8 cellular contexts compared by ENCODE assay signal in the genomic region with DNA sequence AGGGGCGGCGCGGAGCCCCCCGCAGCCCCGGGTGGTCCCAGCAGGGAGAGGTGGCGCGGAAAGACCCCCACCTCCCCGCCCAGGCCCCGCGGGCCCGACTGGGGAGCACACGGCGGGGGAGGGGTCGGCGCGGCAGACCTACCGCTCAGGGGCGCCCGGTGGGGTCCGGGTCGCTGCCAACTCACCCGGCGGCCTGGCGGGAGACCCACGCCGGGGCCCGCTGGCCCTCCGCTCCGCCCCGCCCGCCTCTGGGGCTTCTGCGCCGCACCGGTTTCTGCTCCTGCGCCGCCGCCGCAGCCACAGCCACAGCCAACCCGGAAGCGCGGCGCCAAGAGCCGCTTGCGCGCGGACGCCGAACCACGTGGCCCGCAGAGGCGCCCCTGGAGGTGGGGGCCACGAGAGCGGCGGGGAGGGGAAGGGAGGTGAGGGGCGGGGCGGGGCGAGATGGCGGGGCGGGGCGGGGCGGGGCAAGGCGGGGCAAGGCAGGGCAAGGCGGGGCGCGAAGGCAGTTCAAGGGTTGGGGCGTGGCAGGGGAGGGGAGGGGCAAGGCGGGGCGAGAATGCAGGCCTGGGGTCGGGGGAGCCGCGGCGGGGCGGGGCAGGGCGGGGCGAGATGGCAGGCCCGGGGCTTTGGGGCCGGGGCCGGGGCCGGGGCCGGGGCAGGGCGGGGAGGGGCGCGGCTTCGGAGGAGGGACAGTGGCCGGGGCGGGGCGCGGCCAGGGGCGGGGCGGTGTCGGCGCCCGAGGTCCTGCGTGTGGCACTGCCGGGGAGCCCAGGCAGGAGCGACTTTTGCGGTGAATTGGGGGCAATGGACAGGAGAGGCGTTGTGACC. TPM values are rescaled to one million over a fixed set of nuclear protein-coding genes. Genes with fewer than 3 reads are reported as not detected.
DNase-seq lines count a peak whose midpoint lies in the region; ATAC-seq, FAIRE-seq and TF ChIP-seq lines count a peak whose summit lies in the region.

A gene (minus strand): TSS at position 307 of the 831 bp plus-strand sequence. CDS start 1,193 bp downstream, outside the sequence.

- H3K9me1 ChIP-seq in endothelial cell of umbilical vein (replicated peaks; ENCODE audit: control insufficient read depth, extremely low read depth, insufficient read depth, low read length), result no peaks in the 10 kb centered on the region

- BruUV-seq in OCI-LY7 (replicated peaks; lab: Mats Ljungman, UMichigan) (no TSS peak), endothelial cell of umbilical vein (replicated peaks; lab: Mats Ljungman, UMichigan) (no TSS peak)

- H3K4me3 ChIP-seq in HUES64 (ENCODE audit: low read length) (peak within 1 kb of the TSS; percentile 90), OCI-LY7 (ENCODE audit: low read depth, low read length, poor library complexity, severe bottlenecking) (peak within 1 kb of the TSS; percentile 96), endothelial cell of umbilical vein (replicated peaks in 1 of 3; ENCODE audit: insufficient read depth in 1 of 3, low read depth in 1 of 3, low read length in 3 of 3) (peak within 1 kb of the TSS; percentile 55 to 95 (median 93)), mononuclear cell (ENCODE audit: low read length) (peak within 1 kb of the TSS; percentile 88)

- no peaks in the 10 kb centered on the region; the same call in 1 of the 2 replicates for H3K27me3 ChIP-seq in HUES64 (ENCODE audit: insufficient read depth, low read length)
- H3K27me3 ChIP-seq in endothelial cell of umbilical vein (ENCODE audit: control insufficient read depth in 2 of 2, insufficient read depth in 2 of 2, low read length in 2 of 2), result peaks cover 8 to 13% of the 10 kb centered on the region in 2 experiments
- no peaks in the 10 kb centered on the region for H3K27me3 ChIP-seq in mononuclear cell (ENCODE audit: insufficient read depth, low read length)

- no peaks in the 10 kb centered on the region for H3K9me3 ChIP-seq in HUES64 (ENCODE audit: insufficient read depth, low read depth, low read length)
- no peaks in the 10 kb centered on the region for H3K9me3 ChIP-seq in OCI-LY7 (ENCODE audit: low read length)
- H3K9me3 ChIP-seq in endothelial cell of umbilical vein (replicated peaks; ENCODE audit: control insufficient read depth, insufficient read depth, low read length), result no peaks in the 10 kb centered on the region
- no peaks in the 10 kb centered on the region for H3K9me3 ChIP-seq in mononuclear cell (ENCODE audit: low read depth, low read length)

- H3K4me2 ChIP-seq in OCI-LY7 (ENCODE audit: low read length) (peak within 1 kb of the TSS; percentile 94), endothelial cell of umbilical vein (ENCODE audit: insufficient read depth, low read length) (peak within 1 kb of the TSS; percentile 98)

- intact Hi-C loops in OCI-LY7 (cut with micrococcal nuclease; ENCODE audit: unreplicated experiment), result loop anchor here (1.0 to 2.0 kb wide), 3 partner anchors 29 to 101 kb away; a partner anchor contains a TSS
- intact Hi-C loops in endothelial cell of umbilical vein (cut with micrococcal nuclease), result loop anchor here (2.0 to 5.0 kb wide), 3 partner anchors 41 to 208 kb away; a partner anchor contains a TSS

- dilution Hi-C loops in endothelial cell of umbilical vein (cut with MboI; ENCODE audit: extremely low pct_ligation_motif_present, low sequenced_read_pairs), result no loop called here

- no peaks in the 10 kb centered on the region for H3K9me2 ChIP-seq in OCI-LY7 (ENCODE audit: insufficient read depth, low read length)

- POLR2A ChIA-PET in OCI-LY7 (lab: Charles Lee) (interaction anchor here (0.6 to 2.3 kb wide), 12 partner anchors 9 to 774 kb away, joined by 3 to 11 read pairs (median 3); a partner anchor contains a TSS), endothelial cell of umbilical vein (lab: Charles Lee) (interaction anchor here (0.7 to 0.9 kb wide), 2 partner anchors 26 to 1391 kb away, joined by 3 read pairs; a partner anchor contains a TSS)

- DNase-seq in DMS 273 treated with DMSO at 0.1 percent for 48 hours (lab: John Stamatoyannopoulos, UW), result peak; percentile 62
- DNase-seq in OCI-LY7 (ENCODE audit: low spot score), result peak; percentile 95
- DNase-seq in activated CD8-positive, alpha-beta memory T cell treated with anti-CD3 and anti-CD28 coated beads, Interleukin-2, amount 50 U/mL, for 48 hours, result peak; percentile 91
- peak; percentile 79 for DNase-seq in endothelial cell of umbilical vein (ENCODE audit: low read depth, low spot score)
- DNase-seq in stimulated activated CD8-positive, alpha-beta memory T cell treated with anti-CD3 and anti-CD28 coated beads, Interleukin-2, amount 100 ng/mL, for 1 hour (ENCODE audit: low read depth in 2 of 2), result peak; percentile 69 to 80

- H3K79me2 ChIP-seq in OCI-LY7 (ENCODE audit: insufficient read depth, low read depth, low read length) (peaks cover 48% of the 10 kb centered on the region), endothelial cell of umbilical vein (ENCODE audit: control insufficient read depth, insufficient read depth, low read length) (peaks cover 39% of the 10 kb centered on the region)

- H2AFZ ChIP-seq in OCI-LY7 (ENCODE audit: low read length), result peak within 1 kb of the TSS; percentile 77
- H2AFZ ChIP-seq in endothelial cell of umbilical vein (ENCODE audit: low read depth, low read length), result peak within 1 kb of the TSS; percentile 97

- no peak for TF ChIP-seq CTCF in OCI-LY7 (conservative IDR thresholded peaks at IDR 0.05; ENCODE audit: low read length)
- TF ChIP-seq CTCF in endothelial cell of umbilical vein (IDR thresholded peaks at IDR 0.05; ENCODE audit: extremely low read depth in 1 of 2, insufficient read depth in 1 of 2, low read depth in 1 of 2, low read length in 2 of 2), result no peak

- H3K36me3 ChIP-seq in HUES64 (ENCODE audit: insufficient read depth, low read length), result peaks cover 35% of the 10 kb centered on the region
- H3K36me3 ChIP-seq in OCI-LY7 (ENCODE audit: insufficient read depth, low read length), result peaks cover 39% of the 10 kb centered on the region
- H3K36me3 ChIP-seq in endothelial cell of umbilical vein (ENCODE audit: control insufficient read depth in 2 of 2, extremely low read depth in 1 of 2, insufficient read depth in 2 of 2, low read length in 2 of 2), result peaks cover 0 to 3% of the 10 kb centered on the region in 2 experiments

- CTCF ChIA-PET in OCI-LY7 (lab: Charles Lee; ENCODE audit: unreplicated experiment) (interaction anchor here (0.5 to 0.6 kb wide), 2 partner anchors 33 to 1229 kb away, joined by 3 read pairs; no protein-coding TSS in a partner anchor), endothelial cell of umbilical vein (lab: Charles Lee) (interaction anchor here (0.8 kb wide), 2 partner anchors 15 to 27 kb away, joined by 4 read pairs; a partner anchor contains a TSS)

- H3K4me1 ChIP-seq in HUES64 (ENCODE audit: insufficient read depth, low read length) (peaks cover 40% of the 10 kb centered on the region), OCI-LY7 (ENCODE audit: insufficient read depth, low read length, poor library complexity, severe bottlenecking) (peaks cover 49% of the 10 kb centered on the region), endothelial cell of umbilical vein (ENCODE audit: control insufficient read depth, extremely low read depth, insufficient read depth, low read length) (peaks cover 26% of the 10 kb centered on the region), mononuclear cell (ENCODE audit: insufficient read depth, low read length) (peaks cover 49% of the 10 kb centered on the region)

- H4K20me1 ChIP-seq in OCI-LY7 (ENCODE audit: insufficient read depth, low read length) (peaks cover 29% of the 10 kb centered on the region), endothelial cell of umbilical vein (replicated peaks; ENCODE audit: control insufficient read depth, extremely low read depth, insufficient read depth, low read length) (no peaks in the 10 kb centered on the region)

- WGBS in HUES64, result under 1% methylated on average over 74 of the region's 98 CpGs

- peak; percentile 24 for FAIRE-seq in endothelial cell of umbilical vein (lab: Jason Lieb, UNC)

- peak within 1 kb of the TSS; percentile 81 for H3K9ac ChIP-seq in HUES64 (ENCODE audit: low read depth, low read length)
- H3K9ac ChIP-seq in endothelial cell of umbilical vein (replicated peaks; ENCODE audit: extremely low read depth, insufficient read depth, low read length), result peak within 1 kb of the TSS; percentile 78

- peak within 1 kb of the TSS; percentile 68 for H3K27ac ChIP-seq in HUES64 (ENCODE audit: low read depth, low read length)
- peak within 1 kb of the TSS; percentile 51 for H3K27ac ChIP-seq in OCI-LY7 (ENCODE audit: low read depth, low read length, poor library complexity, severe bottlenecking)
- peak within 1 kb of the TSS; percentile 78 for H3K27ac ChIP-seq in endothelial cell of umbilical vein (ENCODE audit: insufficient read depth, low read depth, low read length)

- TF ChIP-seq POLR2A in endothelial cell of umbilical vein (IDR thresholded peaks at IDR 0.05; ENCODE audit: low read depth, low read length), result peak; percentile 70

- ATAC-seq in GM21515 (IDR thresholded peaks at IDR 0.05; ENCODE audit: unreplicated experiment), result peak; percentile 90

TF ChIP-seq in endothelial cell of umbilical vein, 7 proteins besides CTCF, POLR2A, EP300 and RAD21:
- TF ChIP-seq, protein P1, sequence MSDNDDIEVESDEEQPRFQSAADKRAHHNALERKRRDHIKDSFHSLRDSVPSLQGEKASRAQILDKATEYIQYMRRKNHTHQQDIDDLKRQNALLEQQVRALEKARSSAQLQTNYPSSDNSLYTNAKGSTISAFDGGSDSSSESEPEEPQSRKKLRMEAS (IDR thresholded peaks at IDR 0.05; ENCODE audit: insufficient read depth, insufficient read length), result peak; percentile 90
- TF ChIP-seq MYC (IDR thresholded peaks at IDR 0.05; ENCODE audit: low read depth, low read length) (peak; percentile 17), EZH2 (IDR thresholded peaks at IDR 0.05; ENCODE audit: borderline replicate concordance, low read depth, low read length, severe bottlenecking) (no peak), POLR2AphosphoS5 (IDR thresholded peaks at IDR 0.05; ENCODE audit: insufficient read depth, low read depth, low read length) (peak; percentile 90)

RNA-seq across cellular contexts. Expression of the gene that starts here (rescaled TPM):
- polyA plus RNA-seq in HUES64 (2013, experiment 1 of 2), result 13.8 TPM
- polyA plus RNA-seq in HUES64 (2013, experiment 2 of 2), result 12.9 TPM
- total RNA-seq in OCI-LY7 (2014; rRNA removed; shearing (Covaris generic)), result 13.7 and 15.3 TPM in 2 replicates
- 15.8 and 17.0 TPM in 2 replicates for total RNA-seq in OCI-LY7 (2022)
- 6.2 and 6.4 TPM in 2 replicates for total RNA-seq in endothelial cell of umbilical vein
- 1.9 TPM in 2 replicates for polyA plus RNA-seq in endothelial cell of umbilical vein
- polyA plus RNA-seq in endothelial cell of umbilical vein (2011; cell fraction: cytosol; rRNA removed), result 2.3 TPM in 2 replicates
- polyA plus RNA-seq in endothelial cell of umbilical vein (2011; cell fraction: nucleus; rRNA removed), result 2.8 and 3.1 TPM in 2 replicates
- 3.2 and 3.9 TPM in 2 replicates for polyA plus RNA-seq in endothelial cell of umbilical vein (2012)
- polyA minus RNA-seq in endothelial cell of umbilical vein, result 4.6 and 4.9 TPM in 2 replicates
- polyA minus RNA-seq in endothelial cell of umbilical vein (2011; cell fraction: cytosol; rRNA and poly(A)+ RNA removed), result 5.0 TPM
- polyA minus RNA-seq in endothelial cell of umbilical vein (2011; cell fraction: nucleus; rRNA and poly(A)+ RNA removed), result 2.4 and 3.4 TPM in 2 replicates
- 13.4 TPM for total RNA-seq in mononuclear cell

Comparison
In these comparisons a context has a peak if more than half of its experiments do, and no peak if none do; other contexts are left out.
1. Peak in every context shown above with its lines: DNase-seq, ATAC-seq, H3K4me3 ChIP-seq and H3K27ac ChIP-seq.